Comparison of ENCODE assay signal across 8 cellular contexts in genomic region chr1:52725903-52726264, GRCh38. TPM values are rescaled to one million over a fixed set of nuclear protein-coding genes. Genes with fewer than 3 reads are reported as not detected.
A peak's percentile ranks its signal among the peaks of the same experiment; 100 is the strongest.
DNase-seq lines count a peak whose midpoint lies in the region; ATAC-seq, FAIRE-seq and TF ChIP-seq lines count a peak whose summit lies in the region.

No MANE protein-coding gene starts in this region.

- TF ChIP-seq EP300 in K562 (IDR thresholded peaks at IDR 0.05; ENCODE audit: low read length) (no peak), tibial nerve (IDR thresholded peaks at IDR 0.05) (no peak)

- CTCF ChIA-PET in activated CD4-positive, alpha-beta T cell treated with anti-CD3 and anti-CD28 coated beads, Interleukin-2, amount 10 ng/mL, durations not matched to agents 7 days and 5 days (lab: Charles Lee) = interaction anchor here (0.8 to 1.2 kb wide), 3 partner anchors 9 to 22 kb away, joined by 3 to 4 read pairs (median 3); no protein-coding TSS in a partner anchor
- CTCF ChIA-PET in K562 (lab: Yijun Ruan, JAX; ENCODE audit: low intra/inter-chr PET ratio) = no interaction called here

- POLR2A ChIA-PET in activated CD4-positive, alpha-beta T cell treated with anti-CD3 and anti-CD28 coated beads, Interleukin-2, amount 10 ng/mL, durations not matched to agents 7 days and 5 days (lab: Charles Lee) = no interaction called here
- POLR2A ChIA-PET in K562 (lab: Yijun Ruan, JAX) = interaction anchor here (0.6 to 1.0 kb wide), 4 partner anchors 10 to 1027 kb away, joined by 3 to 6 read pairs (median 4); partner anchors contain the start of genes ORC1 and PRPF38A

- intact Hi-C loops in K562 (cut with micrococcal nuclease) = loop anchor here (10.0 kb wide), 1 partner anchor 119 kb away; the partner anchor contains the start of gene ZYG11A
- intact Hi-C loops in right lobe of liver (cut with DNase I) = no loop called here

- H3K9ac ChIP-seq in K562 (ENCODE audit: insufficient read depth in 1 of 2, low read depth in 2 of 2, low read length in 2 of 2) = peak overlapping the region in 1 of 2 experiments; percentile 57; a peak in 2 of 4 replicates

- in situ Hi-C loops in K562 (cut with MboI) (no loop called here), G401 (cut with HindIII; ENCODE audit: low sequenced_read_pairs) (no loop called here)

- H3K36me3 Mint-ChIP-seq in activated CD4-positive, alpha-beta T cell treated with anti-CD3 and anti-CD28 coated beads, Interleukin-2, amount 10 ng/mL, durations not matched to agents 7 days and 5 days (ENCODE audit: low read depth) = peaks cover 2% of the 10 kb centered on the region

- H3K4me2 ChIP-seq in K562 (ENCODE audit: insufficient read depth, low read length) = peak overlapping the region; percentile 77

- H3K27ac ChIP-seq in K562 (ENCODE audit: extremely low read depth, low read depth, low read length) = peak overlapping the region; percentile 5; the same call in 1 of the 3 replicates
- no peak overlapping the region for H3K27ac ChIP-seq in right lobe of liver
- peak overlapping the region; percentile 41 to 91 (median 86) for H3K27ac ChIP-seq in tibial nerve

- H3K27me3 Mint-ChIP-seq in activated CD4-positive, alpha-beta T cell treated with anti-CD3 and anti-CD28 coated beads, Interleukin-2, amount 10 ng/mL, durations not matched to agents 7 days and 5 days = no peaks in the 10 kb centered on the region

- DNase-seq in activated CD4-positive, alpha-beta T cell treated with anti-CD3 and anti-CD28 coated beads, Interleukin-2, amount 10 ng/mL, durations not matched to agents 7 days and 5 days = no peak
- no peak for DNase-seq in activated CD4-positive, alpha-beta T cell treated with anti-CD3 and anti-CD28 coated beads for 48 hours
- no peak for DNase-seq in K562 (ENCODE audit: extremely low read depth in 1 of 4, low spot score in 3 of 4)
- DNase-seq in right lobe of liver = no peak
- DNase-seq in tibial nerve (ENCODE audit: low spot score in 2 of 2) = no peak
- DNase-seq in G401 (ENCODE audit: low spot score) = no peak
- no peak for DNase-seq in left lobe of liver (ENCODE audit: low spot score)

- peak overlapping the region; percentile 70 for H3K4me3 Mint-ChIP-seq in activated CD4-positive, alpha-beta T cell treated with anti-CD3 and anti-CD28 coated beads, Interleukin-2, amount 10 ng/mL, durations not matched to agents 7 days and 5 days

- no TSS peak for BruUV-seq in K562 (replicated peaks; lab: Mats Ljungman, UMichigan)

- peak overlapping the region; percentile 98 for H2AFZ ChIP-seq in K562 (ENCODE audit: low read depth, low read length)

- TF ChIP-seq RAD21 in K562 (CRISPR knock-in tag; conservative IDR thresholded peaks at IDR 0.05 in 1 of 2, IDR thresholded peaks at IDR 0.05 in 1 of 2) = no peak

- H3K27me3 ChIP-seq in K562 (ENCODE audit: control insufficient read depth in 2 of 2, insufficient read depth in 2 of 2, low read length in 2 of 2) (no peaks in the 10 kb centered on the region), right lobe of liver (no peaks in the 10 kb centered on the region), tibial nerve (no peaks in the 10 kb centered on the region)

- peaks cover 11 to 15% of the 10 kb centered on the region in 2 experiments; a peak in 4 of 5 replicates for H3K4me1 ChIP-seq in K562 (replicated peaks in 1 of 2; ENCODE audit: control insufficient read depth in 2 of 2, insufficient read depth in 2 of 2, low read length in 2 of 2)
- H3K4me1 ChIP-seq in right lobe of liver = peaks cover 0 to 15% (median 4%) of the 10 kb centered on the region in 4 donors
- H3K4me1 ChIP-seq in tibial nerve = peaks cover 0 to 36% (median 17%) of the 10 kb centered on the region in 4 donors

- peak overlapping the region; percentile 89 for H3K27ac Mint-ChIP-seq in activated CD4-positive, alpha-beta T cell treated with anti-CD3 and anti-CD28 coated beads, Interleukin-2, amount 10 ng/mL, durations not matched to agents 7 days and 5 days

- no peaks in the 10 kb centered on the region for H3K36me3 ChIP-seq in K562 (ENCODE audit: control insufficient read depth, insufficient read depth, low read length)
- H3K36me3 ChIP-seq in right lobe of liver = no peaks in the 10 kb centered on the region
- H3K36me3 ChIP-seq in tibial nerve = no peaks in the 10 kb centered on the region

- TF ChIP-seq POLR2A in K562 (conservative IDR thresholded peaks at IDR 0.05) (no peak), right lobe of liver (IDR thresholded peaks at IDR 0.05) (no peak), tibial nerve (IDR thresholded peaks at IDR 0.05) (no peak)

- H3K4me1 Mint-ChIP-seq in activated CD4-positive, alpha-beta T cell treated with anti-CD3 and anti-CD28 coated beads, Interleukin-2, amount 10 ng/mL, durations not matched to agents 7 days and 5 days = peaks cover 38% of the 10 kb centered on the region

- H3K9me3 ChIP-seq in K562 (replicated peaks; ENCODE audit: control insufficient read depth, insufficient read depth, low read depth, low read length) (no peaks in the 10 kb centered on the region), right lobe of liver (no peaks in the 10 kb centered on the region), tibial nerve (no peaks in the 10 kb centered on the region)

- no peaks in the 10 kb centered on the region for H4K20me1 ChIP-seq in K562 (replicated peaks; ENCODE audit: control insufficient read depth, insufficient read depth, low read length)

- ATAC-seq in K562 (no peak), right lobe of liver (no peak), left lobe of liver (no peak), HG02798 (IDR thresholded peaks at IDR 0.05; ENCODE audit: poor library complexity, unreplicated experiment) (no peak)

- peaks cover 41% of the 10 kb centered on the region for H3K79me2 ChIP-seq in K562 (ENCODE audit: control insufficient read depth, insufficient read depth, low read length)

- FAIRE-seq in K562 (lab: Jason Lieb, UNC) = no peak

- TF ChIP-seq CTCF in K562 (IDR thresholded peaks at IDR 0.05 in 2 of 3, conservative IDR thresholded peaks at IDR 0.05 in 1 of 3; ENCODE audit: insufficient read depth in 2 of 3, low read depth in 1 of 3, low read length in 3 of 3) (no peak), right lobe of liver (IDR thresholded peaks at IDR 0.05) (no peak), tibial nerve (IDR thresholded peaks at IDR 0.05) (no peak)

- no peaks in the 10 kb centered on the region for H3K9me3 Mint-ChIP-seq in activated CD4-positive, alpha-beta T cell treated with anti-CD3 and anti-CD28 coated beads, Interleukin-2, amount 10 ng/mL, durations not matched to agents 7 days and 5 days

- WGBS in K562 (ENCODE audit: insufficient coverage, low coverage, missing lambda C conversion rate) = 3% methylated on average over 5 of the region's 6 CpGs
- 16% methylated on average over 6 of the region's 6 CpGs for WGBS in right lobe of liver (ENCODE audit: insufficient coverage, low coverage, low lambda C conversion rate, missing lambda C conversion rate)
- WGBS in tibial nerve, 2 donors = 2 to 4% methylated on average over 6 of the region's 6 CpGs

- H3K9me1 ChIP-seq in K562 (ENCODE audit: control insufficient read depth, insufficient read depth, low read length) = no peaks in the 10 kb centered on the region

- peak overlapping the region; percentile 79 for H3K4me3 ChIP-seq in K562
- H3K4me3 ChIP-seq in right lobe of liver = peak overlapping the region; percentile 81 to 97 (median 86)
- H3K4me3 ChIP-seq in tibial nerve = peak overlapping the region; percentile 34 to 85 (median 73)

RNA-seq across cellular contexts. Expression of gene ZYG11B, which starts 0.4 kb away (rescaled TPM):
- 10 to 100 TPM; 14.5 to 14.8 TPM for total RNA-seq in activated CD4-positive, alpha-beta T cell treated with anti-CD3 and anti-CD28 coated beads, Interleukin-2, amount 10 ng/mL, durations not matched to agents 7 days and 5 days
- total RNA-seq in K562 (2011; cell fraction: chromatin; rRNA removed; ENCODE audit: low replicate concordance) = 36.6 and 41.8 TPM in 2 replicates
- total RNA-seq in K562 (2011; cell fraction: nucleolus; rRNA removed) = 10.1 and 12.7 TPM in 2 replicates
- 13.9 and 15.3 TPM in 2 replicates for total RNA-seq in K562 (2011; cell fraction: nucleoplasm; rRNA removed)
- 12.2 and 15.7 TPM in 2 replicates for total RNA-seq in K562 (2014; rRNA removed)
- total RNA-seq in K562 (2014; rRNA removed; fragmentation: Illumina TruSeq; extraction: Trizol) = 22.2 and 24.5 TPM in 2 replicates
- total RNA-seq in K562 (2015; rRNA removed; fragmentation: Illumina TruSeq; extraction: Trizol) = 18.7 and 21.0 TPM in 2 replicates
- 19.7 and 20.4 TPM in 2 replicates for total RNA-seq in K562 (2021)
- 18.1 and 18.4 TPM in 2 replicates for polyA plus RNA-seq in K562 (2011; rRNA removed)
- 6.6 and 10.7 TPM in 2 replicates for polyA plus RNA-seq in K562 (2011; cell fraction: cytosol; rRNA removed)
- 4.6 and 6.0 TPM in 2 replicates for polyA plus RNA-seq in K562 (2011; cell fraction: nucleus; rRNA removed)
- 6.2 and 6.5 TPM in 2 replicates for polyA plus RNA-seq in K562 (2012)
- polyA plus RNA-seq in K562 (2014; fragmentation: Illumina TruSeq; extraction: Trizol) = 8.5 and 9.2 TPM in 2 replicates
- polyA plus RNA-seq in K562 (2014; fragmentation: Nextera tagmentation; extraction: Ambion mirVana) = 1 to 10 TPM; 4.9 to 6.1 TPM
- polyA plus RNA-seq in K562 (2014; rRNA removed) = 7.9 and 8.8 TPM in 2 replicates
- polyA minus RNA-seq in K562 (2011; rRNA and poly(A)+ RNA removed) = 43.7 and 54.2 TPM in 2 replicates
- 13.9 and 15.0 TPM in 2 replicates for polyA minus RNA-seq in K562 (2011; cell fraction: cytosol; rRNA and poly(A)+ RNA removed)
- 11.4 and 26.4 TPM in 2 replicates for polyA minus RNA-seq in K562 (2011; cell fraction: nucleus; rRNA and poly(A)+ RNA removed)
- 10 to 100 TPM; 17.7 to 39.2 (median 30.9) TPM for total RNA-seq in right lobe of liver
- 10 to 100 TPM; 41.9 to 46.5 (median 42.7) TPM for total RNA-seq in tibial nerve
- total RNA-seq in G401 (2014; rRNA removed; shearing (Covaris generic)) = 9.4 and 15.8 TPM in 2 replicates
- 35.5 TPM for total RNA-seq in left lobe of liver

RNA-seq across cellular contexts. Expression of gene COA7, which starts 27.7 kb away (rescaled TPM):
- 10 to 100 TPM; 10.8 to 14.6 TPM for total RNA-seq in activated CD4-positive, alpha-beta T cell treated with anti-CD3 and anti-CD28 coated beads, Interleukin-2, amount 10 ng/mL, durations not matched to agents 7 days and 5 days
- 16.7 and 21.2 TPM in 2 replicates for total RNA-seq in K562 (2011; cell fraction: chromatin; rRNA removed; ENCODE audit: low replicate concordance)
- 11.3 and 11.4 TPM in 2 replicates for total RNA-seq in K562 (2011; cell fraction: nucleolus; rRNA removed)
- 16.6 and 20.1 TPM in 2 replicates for total RNA-seq in K562 (2011; cell fraction: nucleoplasm; rRNA removed)
- total RNA-seq in K562 (2014; rRNA removed) = 19.4 and 22.9 TPM in 2 replicates
- 48.8 and 50.2 TPM in 2 replicates for total RNA-seq in K562 (2014; rRNA removed; fragmentation: Illumina TruSeq; extraction: Trizol)
- total RNA-seq in K562 (2015; rRNA removed; fragmentation: Illumina TruSeq; extraction: Trizol) = 50.6 and 53.9 TPM in 2 replicates
- total RNA-seq in K562 (2021) = 59.3 and 61.3 TPM in 2 replicates
- 42.7 and 51.0 TPM in 2 replicates for polyA plus RNA-seq in K562 (2011; rRNA removed)
- polyA plus RNA-seq in K562 (2011; cell fraction: cytosol; rRNA removed) = 36.2 and 36.6 TPM in 2 replicates
- polyA plus RNA-seq in K562 (2011; cell fraction: nucleus; rRNA removed) = 10.2 and 11.7 TPM in 2 replicates
- 34.6 and 49.3 TPM in 2 replicates for polyA plus RNA-seq in K562 (2012)
- polyA plus RNA-seq in K562 (2014; fragmentation: Illumina TruSeq; extraction: Trizol) = 37.3 and 45.9 TPM in 2 replicates
- polyA plus RNA-seq in K562 (2014; fragmentation: Nextera tagmentation; extraction: Ambion mirVana) = 10 to 100 TPM; 59.6 to 82.8 TPM
- 34.2 and 43.7 TPM in 2 replicates for polyA plus RNA-seq in K562 (2014; rRNA removed)
- polyA minus RNA-seq in K562 (2011; rRNA and poly(A)+ RNA removed) = 41.9 and 45.6 TPM in 2 replicates
- polyA minus RNA-seq in K562 (2011; cell fraction: cytosol; rRNA and poly(A)+ RNA removed) = 13.6 and 15.3 TPM in 2 replicates
- polyA minus RNA-seq in K562 (2011; cell fraction: nucleus; rRNA and poly(A)+ RNA removed) = 3.8 and 6.0 TPM in 2 replicates
- total RNA-seq in right lobe of liver = 10 to 100 TPM; 13.6 to 17.8 (median 15.8) TPM
- total RNA-seq in tibial nerve = 10 to 100 TPM in 1 of 4 donors, 1 to 10 TPM in 3; 7.5 to 10.5 (median 8.9) TPM
- total RNA-seq in G401 (2014; rRNA removed; shearing (Covaris generic)) = 13.2 and 20.8 TPM in 2 replicates
- total RNA-seq in left lobe of liver = 16.9 TPM

Comparison
In these comparisons a context has a peak if more than half of its experiments do, and no peak if none do; other contexts are left out.
1. H3K27ac ChIP-seq: peak in K562 (single experiment) and tibial nerve (4 of 4); none in right lobe of liver (0 of 3).
2. Peak in every context shown above with its lines, with median percentiles within 50 percentile points of each other: H3K4me3 ChIP-seq.